ENCODE assay signal across 18 cellular contexts in the genomic region with DNA sequence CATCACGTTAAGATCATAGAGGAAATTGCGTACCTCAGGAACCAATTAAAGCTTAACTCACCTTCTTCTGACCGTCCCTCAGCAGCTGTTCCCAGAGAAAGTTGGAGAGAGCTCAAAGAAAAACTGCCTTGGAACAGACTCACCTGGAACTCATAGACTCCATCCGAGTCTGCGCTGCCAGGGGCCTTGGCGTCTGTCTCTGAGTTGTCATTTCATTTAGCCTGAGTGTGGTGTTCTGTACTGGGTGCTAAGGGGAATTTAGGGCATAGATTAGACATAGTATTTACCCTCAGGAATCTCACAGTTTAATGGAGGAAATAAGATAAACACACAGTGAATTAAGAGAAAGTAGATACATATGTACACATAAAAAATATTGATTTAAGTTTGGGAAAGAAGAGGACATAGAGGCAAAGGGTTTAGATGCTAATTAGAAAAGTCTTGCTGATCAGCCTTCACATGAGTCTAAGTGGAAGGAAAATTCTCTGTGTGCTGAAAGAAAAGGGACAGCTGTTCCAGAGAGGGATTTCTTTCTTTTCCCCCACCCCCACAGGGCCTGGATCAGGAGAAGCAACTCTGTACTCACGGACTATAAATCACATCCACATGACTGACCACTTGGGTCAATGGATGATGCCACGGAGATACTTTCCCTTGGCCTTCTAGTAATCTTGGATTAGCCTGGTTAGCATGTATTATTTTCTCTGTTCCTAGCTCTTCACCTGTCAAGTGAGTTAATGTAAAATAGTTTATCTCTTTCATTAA.
A peak's percentile ranks its signal among the peaks of the same experiment; 100 is the strongest.
DNase-seq lines count a peak whose midpoint lies in the region; ATAC-seq and TF ChIP-seq lines count a peak whose summit lies in the region.
"Had no signal": no experiment of that assay in that cellular context is flagged by ENCODE, and none has a peak within 500 bp of the region (broad histone marks: within the 10 kb centered on the region; RNA-seq: fewer than 3 reads in every experiment).

No MANE protein-coding gene starts in this region.

- CTCF ChIA-PET in CD4-positive, alpha-beta memory T cell (lab: Charles Lee; ENCODE audit: partially characterized antibody), result no interaction called here

- no peaks in the 10 kb centered on the region for H3K27me3 Mint-ChIP-seq in CD4-positive, alpha-beta memory T cell
- H3K27me3 Mint-ChIP-seq: memory B cell had no signal

- H3K9me3 Mint-ChIP-seq in CD4-positive, alpha-beta memory T cell, result peaks cover under 1 to 12% (median 5%) of the 10 kb centered on the region in 8 donors

- H3K27ac ChIP-seq in SJCRH30 (peak overlapping the region; percentile 78), rectal smooth muscle tissue (ENCODE audit: low read depth, low read length) (peak overlapping the region; percentile 77)
- H3K27ac ChIP-seq in CD4-positive, alpha-beta memory T cell (ENCODE audit: low read depth, low read length), result no peak overlapping the region
- H3K27ac ChIP-seq: epithelial cell of prostate, parathyroid adenoma had no signal

- no peaks in the 10 kb centered on the region for H3K36me3 Mint-ChIP-seq in CD4-positive, alpha-beta memory T cell
- H3K36me3 Mint-ChIP-seq: activated naive CD8-positive, alpha-beta T cell had no signal

- H3K27me3 ChIP-seq in BE2C, result no peaks in the 10 kb centered on the region
- H3K27me3 ChIP-seq in SJCRH30, result no peaks in the 10 kb centered on the region
- no peaks in the 10 kb centered on the region for H3K27me3 ChIP-seq in rectal smooth muscle tissue (ENCODE audit: control insufficient read depth, insufficient read depth, low read length)
- H3K27me3 ChIP-seq in CD4-positive, alpha-beta memory T cell (ENCODE audit: insufficient read depth, low read length), result no peaks in the 10 kb centered on the region

- peak; percentile 5 to 46 for ATAC-seq in left cardiac atrium
- ATAC-seq: activated CD4-positive, CD25-positive, alpha-beta regulatory T cell treated with anti-CD3 and anti-CD28 coated beads, Interleukin-2, amount 50 U/mL, for 24 hours; PC-3 had no signal

- intact Hi-C loops in left cardiac atrium (cut with DNase I), result no loop called here
- intact Hi-C loops in CD4-positive, alpha-beta memory T cell (cut with micrococcal nuclease), result no loop called here

- no peak overlapping the region for H3K4me3 Mint-ChIP-seq in CD4-positive, alpha-beta memory T cell
- H3K4me3 Mint-ChIP-seq: activated naive CD8-positive, alpha-beta T cell; memory B cell had no signal

- DNase-seq in BE2C (peak; percentile 13), SJCRH30 (peak; percentile 86 to 92), left cardiac atrium (no peak), cerebellar nuclear complex (lab: John Stamatoyannopoulos, UW) (no peak), dermis blood vessel endothelial cell (no peak)
- DNase-seq in stimulated activated CD4-positive, alpha-beta T cell treated with anti-CD3 and anti-CD28 coated beads, Interleukin-2, amount 100 ng/mL, for 24 hours, result no peak
- DNase-seq in CD4-positive, alpha-beta memory T cell, result no peak
- DNase-seq: central memory CD4-positive, alpha-beta T cell; GF-D8; PC-3; stimulated activated CD4-positive, alpha-beta T cell treated with anti-CD3 and anti-CD28 coated beads, Interleukin-4, amount 100 ng/mL, for 24 hours; T-helper 1 cell had no signal

- H3K36me3 ChIP-seq in BE2C, result no peaks in the 10 kb centered on the region
- H3K36me3 ChIP-seq in SJCRH30, result no peaks in the 10 kb centered on the region
- no peaks in the 10 kb centered on the region for H3K36me3 ChIP-seq in rectal smooth muscle tissue (ENCODE audit: control insufficient read depth, insufficient read depth, low read length)
- H3K36me3 ChIP-seq in CD4-positive, alpha-beta memory T cell (ENCODE audit: insufficient read depth, low read length), result no peaks in the 10 kb centered on the region

- H3K4me1 ChIP-seq in BE2C (peaks cover 20% of the 10 kb centered on the region), SJCRH30 (peaks cover 37% of the 10 kb centered on the region), rectal smooth muscle tissue (ENCODE audit: control insufficient read depth, insufficient read depth, low read length) (peaks cover 19% of the 10 kb centered on the region)
- H3K4me1 ChIP-seq in CD4-positive, alpha-beta memory T cell (ENCODE audit: insufficient read depth, low read length), result no peaks in the 10 kb centered on the region
- H3K4me1 ChIP-seq: parathyroid adenoma had no signal

- H3K27ac Mint-ChIP-seq in CD4-positive, alpha-beta memory T cell, result no peak overlapping the region
- H3K27ac Mint-ChIP-seq: activated naive CD8-positive, alpha-beta T cell; memory B cell had no signal

- H3K9ac ChIP-seq in rectal smooth muscle tissue (ENCODE audit: low read length), result no peak overlapping the region
- H3K9ac ChIP-seq: parathyroid adenoma had no signal

- H3K4me1 Mint-ChIP-seq in CD4-positive, alpha-beta memory T cell, result no peaks in the 10 kb centered on the region
- H3K4me1 Mint-ChIP-seq: memory B cell had no signal

- POLR2A ChIA-PET in CD4-positive, alpha-beta memory T cell (lab: Charles Lee; ENCODE audit: partially characterized antibody), result no interaction called here

- no peak overlapping the region for H3K4me3 ChIP-seq in BE2C (ENCODE audit: low read depth, low read length)
- peak overlapping the region; percentile 10 for H3K4me3 ChIP-seq in SJCRH30
- H3K4me3 ChIP-seq in rectal smooth muscle tissue (ENCODE audit: low read length), result no peak overlapping the region
- no peak overlapping the region for H3K4me3 ChIP-seq in CD4-positive, alpha-beta memory T cell (ENCODE audit: low read length in 2 of 2)

- TF ChIP-seq CTCF in BE2C (IDR thresholded peaks at IDR 0.05; ENCODE audit: low read depth, low read length), result no peak

- H3K9me3 ChIP-seq in BE2C, result no peaks in the 10 kb centered on the region
- H3K9me3 ChIP-seq in SJCRH30 (replicated peaks), result peaks cover 3% of the 10 kb centered on the region; the same call in 1 of the 2 replicates
- no peaks in the 10 kb centered on the region for H3K9me3 ChIP-seq in CD4-positive, alpha-beta memory T cell (ENCODE audit: control insufficient read depth in 1 of 2, low read length in 2 of 2)

Comparison
In these comparisons a context has a peak if more than half of its experiments do, and no peak if none do; other contexts are left out.
1. DNase-seq: peak in BE2C (single experiment) and SJCRH30 (2 of 2); none in left cardiac atrium (single experiment), cerebellar nuclear complex (0 of 2), stimulated activated CD4-positive, alpha-beta T cell treated with anti-CD3 and anti-CD28 coated beads, Interleukin-2, amount 100 ng/mL, for 24 hours (0 of 2), dermis blood vessel endothelial cell (single experiment) and CD4-positive, alpha-beta memory T cell (0 of 5).